ENCODE assay signal across 1 cellular context in genomic region chr2:171279983-171280790, GRCh38.
A peak's percentile ranks its signal among the peaks of the same experiment; 100 is the strongest.
TF ChIP-seq lines count a peak whose summit lies in the region.

No MANE protein-coding gene starts in this region.

TF ChIP-seq in HepG2, 621 proteins besides CTCF, POLR2A, EP300 and RAD21 (continued from another document):
- TF ChIP-seq REST (IDR thresholded peaks at IDR 0.05; ENCODE audit: borderline replicate concordance in 1 of 2, low read depth in 1 of 2, low read length in 2 of 2) (no peak), MEF2D (CRISPR knock-in tag; IDR thresholded peaks at IDR 0.05) (no peak), TFAP4 (IDR thresholded peaks at IDR 0.05; ENCODE audit: borderline replicate concordance, low read depth) (peak; percentile 57; the same call in 1 of the 2 replicates), NR2F6 (IDR thresholded peaks at IDR 0.05) (peak; percentile 47), NR2F6 (CRISPR knock-in tag; IDR thresholded peaks at IDR 0.05) (peak; percentile 68; the same call in 1 of the 2 replicates), ATAD3A (CRISPR knock-in tag; IDR thresholded peaks at IDR 0.05) (no peak), ZEB1 (IDR thresholded peaks at IDR 0.05; ENCODE audit: insufficient replicate concordance, low read depth) (peak; percentile 52), CBFB (CRISPR knock-in tag; IDR thresholded peaks at IDR 0.05) (no peak), RARA (CRISPR knock-in tag; IDR thresholded peaks at IDR 0.05) (peak; percentile 42; the same call in 1 of the 2 replicates), CEBPB (IDR thresholded peaks at IDR 0.05; ENCODE audit: borderline replicate concordance, low read depth, low read length) (peak; percentile 40; the same call in 1 of the 2 replicates), ZNF572 (CRISPR knock-in tag; IDR thresholded peaks at IDR 0.05) (no peak), BHLHE40 (IDR thresholded peaks at IDR 0.05; ENCODE audit: low read length) (peak; percentile 73), ZNF460 (CRISPR knock-in tag; IDR thresholded peaks at IDR 0.05; ENCODE audit: borderline replicate concordance) (peak; percentile 90), ZBTB33 (CRISPR knock-in tag; IDR thresholded peaks at IDR 0.05) (peak; percentile 45; the same call in 1 of the 2 replicates), SOX13 (IDR thresholded peaks at IDR 0.05) (no peak), SOX13 (CRISPR knock-in tag; conservative IDR thresholded peaks at IDR 0.05 in 1 of 2, IDR thresholded peaks at IDR 0.05 in 1 of 2) (peak in 1 of 2 experiments; percentile 34; a peak in 1 of 4 replicates), ARID2 (CRISPR knock-in tag; IDR thresholded peaks at IDR 0.05; ENCODE audit: borderline replicate concordance) (no peak), SOX5 (CRISPR knock-in tag; IDR thresholded peaks at IDR 0.05; ENCODE audit: borderline replicate concordance) (peak; percentile 60; the same call in 1 of the 2 replicates), ZNF557 (CRISPR knock-in tag; IDR thresholded peaks at IDR 0.05) (no peak), MAFF (IDR thresholded peaks at IDR 0.05; ENCODE audit: low read depth, low read length) (no peak), BATF2 (CRISPR knock-in tag; IDR thresholded peaks at IDR 0.05) (no peak), HNF4A (CRISPR knock-in tag; IDR thresholded peaks at IDR 0.05) (peak; percentile 29; the same call in 1 of the 2 replicates), ZMYM4 (CRISPR knock-in tag; IDR thresholded peaks at IDR 0.05) (peak; percentile 62), ZMYM3 (CRISPR knock-in tag; IDR thresholded peaks at IDR 0.05) (peak; percentile 66), AGO2 (optimal IDR thresholded peaks at IDR 0.05; ENCODE audit: low read depth, low read length) (no peak), ZNF687 (CRISPR knock-in tag; IDR thresholded peaks at IDR 0.05) (peak; percentile 13; the same call in 1 of the 2 replicates), KDM4B (CRISPR knock-in tag; IDR thresholded peaks at IDR 0.05) (no peak), HMG20A (CRISPR knock-in tag; IDR thresholded peaks at IDR 0.05; ENCODE audit: borderline replicate concordance) (no peak), PAF1 (CRISPR knock-in tag; IDR thresholded peaks at IDR 0.05) (no peak), ZNF770 (CRISPR knock-in tag; IDR thresholded peaks at IDR 0.05) (no peak), ZNF644 (CRISPR knock-in tag; IDR thresholded peaks at IDR 0.05; ENCODE audit: low read depth) (peak; percentile 50; the same call in 1 of the 2 replicates), ZNF292 (CRISPR knock-in tag; IDR thresholded peaks at IDR 0.05; ENCODE audit: borderline replicate concordance, low read depth) (peak; percentile 68; the same call in 1 of the 2 replicates), NCOR1 (IDR thresholded peaks at IDR 0.05; ENCODE audit: borderline replicate concordance, low read length) (no peak), CENPBD1 (CRISPR knock-in tag; IDR thresholded peaks at IDR 0.05; ENCODE audit: borderline replicate concordance, low read depth) (no peak), IKZF1 (IDR thresholded peaks at IDR 0.05) (no peak), SOX6 (IDR thresholded peaks at IDR 0.05) (no peak), SOX6 (CRISPR knock-in tag; IDR thresholded peaks at IDR 0.05) (peak; percentile 58), SALL1 (CRISPR knock-in tag; IDR thresholded peaks at IDR 0.05) (peak; percentile 49; the same call in 1 of the 2 replicates), SNAPC5 (CRISPR knock-in tag; IDR thresholded peaks at IDR 0.05; ENCODE audit: borderline replicate concordance) (no peak)
TF ChIP-seq in HepG2: peak in this region for 19.
